ENCODE assay signal across 24 cellular contexts in genomic region chr6:125098253-125098652, GRCh38. TPM values are rescaled to one million over a fixed set of nuclear protein-coding genes. Genes with fewer than 3 reads are reported as not detected.
"Had no signal": no experiment of that assay in that cellular context is flagged by ENCODE, and none has a peak within 500 bp of the region (broad histone marks: within the 10 kb centered on the region; RNA-seq: fewer than 3 reads in every experiment).

No MANE protein-coding gene starts in this region.

- H3K4me1 Mint-ChIP-seq: activated naive CD8-positive, alpha-beta T cell treated with anti-CD3 and anti-CD28 coated beads for 36 hours had no signal

- ATAC-seq: activated CD4-positive, alpha-beta T cell treated with anti-CD3 and anti-CD28 coated beads for 36 hours; foreskin keratinocyte; naive thymus-derived CD8-positive, alpha-beta T cell; right lobe of liver had no signal

- DNase-seq: activated CD4-positive, alpha-beta T cell treated with anti-CD3 and anti-CD28 coated beads for 36 hours; activated CD4-positive, CD25-positive, alpha-beta regulatory T cell; activated CD8-positive, alpha-beta memory T cell treated with anti-CD3 and anti-CD28 coated beads for 24 hours; activated effector memory CD4-positive, alpha-beta T cell treated with anti-CD3 and anti-CD28 coated beads, Interleukin-2, amount 50 U/mL, for 16 hours; activated naive CD4-positive, alpha-beta T cell treated with anti-CD3 and anti-CD28 coated beads for 36 hours; activated naive CD8-positive, alpha-beta T cell treated with anti-CD3 and anti-CD28 coated beads for 36 hours; activated T-cell treated with anti-CD3 and anti-CD28 coated beads, Interleukin-2, amount 50 U/mL, for 1 hour; adrenal gland; brain microvascular endothelial cell; endodermal cell; foreskin keratinocyte; heart right ventricle; left ventricle myocardium inferior; naive thymus-derived CD8-positive, alpha-beta T cell; right lobe of liver; stimulated activated CD4-positive, alpha-beta T cell treated with anti-CD3 and anti-CD28 coated beads, Interleukin-2, amount 100 ng/mL, for 48 hours; thyroid gland had no signal

- H3K27me3 ChIP-seq: adrenal gland, brain microvascular endothelial cell, esophagus muscularis mucosa, foreskin keratinocyte, neutrophil, right lobe of liver, thyroid gland had no signal

- H3K4me3 ChIP-seq: adrenal gland, esophagus muscularis mucosa, lung, thyroid gland had no signal

- H3K36me3 Mint-ChIP-seq: activated naive CD8-positive, alpha-beta T cell treated with anti-CD3 and anti-CD28 coated beads for 36 hours; naive thymus-derived CD8-positive, alpha-beta T cell had no signal

- H3K4me3 Mint-ChIP-seq: activated CD4-positive, alpha-beta T cell treated with anti-CD3 and anti-CD28 coated beads for 36 hours; activated naive CD4-positive, alpha-beta T cell treated with anti-CD3 and anti-CD28 coated beads for 36 hours; activated naive CD8-positive, alpha-beta T cell treated with anti-CD3 and anti-CD28 coated beads for 36 hours; activated T-helper 1 cell treated with anti-CD3 and anti-CD28 coated beads, Interleukin-12 subunit alpha, Interleukin-12 subunit beta, Interleukin-2, Interleukin-4 antibody, amounts not matched to agents 30 ng/mL and 10 ng/mL and 1 ng/mL, durations not matched to agents 14 hours and 24 hours and 36 hours; stimulated activated naive CD8-positive, alpha-beta T cell treated with anti-CD3 and anti-CD28 coated beads, Interleukin-15, Interleukin-2, amounts not matched to agents 100 ng/mL and 50 ng/mL, for 24 hours had no signal

- H3K9me3 Mint-ChIP-seq: activated naive CD4-positive, alpha-beta T cell treated with anti-CD3 and anti-CD28 coated beads for 36 hours; activated naive CD8-positive, alpha-beta T cell treated with anti-CD3 and anti-CD28 coated beads for 36 hours; activated T-helper 1 cell treated with anti-CD3 and anti-CD28 coated beads, Interleukin-12 subunit alpha, Interleukin-12 subunit beta, Interleukin-2, Interleukin-4 antibody, amounts not matched to agents 30 ng/mL and 10 ng/mL and 1 ng/mL, durations not matched to agents 14 hours and 24 hours and 36 hours; endodermal cell; naive thymus-derived CD8-positive, alpha-beta T cell; stimulated activated naive CD8-positive, alpha-beta T cell treated with anti-CD3 and anti-CD28 coated beads, Interleukin-15, Interleukin-2, amounts not matched to agents 100 ng/mL and 50 ng/mL, for 24 hours had no signal

- H3K4me1 ChIP-seq: right lobe of liver had no signal

- H3K9me3 ChIP-seq: adrenal gland, heart right ventricle, left ventricle myocardium inferior, neutrophil, right lobe of liver, thyroid gland had no signal

- H3K27ac Mint-ChIP-seq: activated CD4-positive, alpha-beta T cell treated with anti-CD3 and anti-CD28 coated beads for 36 hours; activated naive CD4-positive, alpha-beta T cell treated with anti-CD3 and anti-CD28 coated beads for 36 hours; activated naive CD8-positive, alpha-beta T cell treated with anti-CD3 and anti-CD28 coated beads for 36 hours; activated T-helper 1 cell treated with anti-CD3 and anti-CD28 coated beads, Interleukin-12 subunit alpha, Interleukin-12 subunit beta, Interleukin-2, Interleukin-4 antibody, amounts not matched to agents 30 ng/mL and 10 ng/mL and 1 ng/mL, durations not matched to agents 14 hours and 24 hours and 36 hours; endodermal cell; progenitor cell of endocrine pancreas; stimulated activated naive CD8-positive, alpha-beta T cell treated with anti-CD3 and anti-CD28 coated beads, Interleukin-15, Interleukin-2, amounts not matched to agents 100 ng/mL and 50 ng/mL, for 24 hours had no signal

- H3K36me3 ChIP-seq: adrenal gland, brain microvascular endothelial cell, esophagus muscularis mucosa, heart right ventricle, left ventricle myocardium inferior, neutrophil, right lobe of liver, thyroid gland had no signal

- H3K27ac ChIP-seq: adrenal gland, brain microvascular endothelial cell, esophagus muscularis mucosa, foreskin keratinocyte, heart right ventricle, left ventricle myocardium inferior, neutrophil, right lobe of liver, thyroid gland had no signal

RNA-seq across cellular contexts. Expression of gene TPD52L1, which starts 55.3 kb away (rescaled TPM):
- total RNA-seq: naive thymus-derived CD8-positive, alpha-beta T cell; T-helper 1 cell treated with Interleukin-12 subunit alpha and Interleukin-12 subunit beta and Interleukin-4 antibody, amounts not matched to agents 30 ng/mL and 1 ng/mL, for 36 hours had no signal
- polyA plus RNA-seq: naive thymus-derived CD8-positive, alpha-beta T cell had no signal
